17 cellular contexts compared by ENCODE assay signal in genomic region chr2:239190921-239191885, GRCh38.
DNase-seq lines count a peak whose midpoint lies in the region; ATAC-seq and TF ChIP-seq lines count a peak whose summit lies in the region.
"Had no signal": no experiment of that assay in that cellular context is flagged by ENCODE, and none has a peak within 500 bp of the region (broad histone marks: within the 10 kb centered on the region; RNA-seq: fewer than 3 reads in every experiment).

No MANE protein-coding gene starts in this region.

- peaks cover 17% of the 10 kb centered on the region for H3K9me3 ChIP-seq in BLaER1
- no peaks in the 10 kb centered on the region for H3K9me3 ChIP-seq in RWPE2 (ENCODE audit: severe bottlenecking)
- peaks cover 13% of the 10 kb centered on the region for H3K9me3 ChIP-seq in left ventricle myocardium inferior (replicated peaks)
- no peaks in the 10 kb centered on the region for H3K9me3 ChIP-seq in MM.1S (replicated peaks; ENCODE audit: insufficient read depth, low read length)

- peak; percentile 47 for DNase-seq in RWPE2 (ENCODE audit: low spot score)
- DNase-seq in left ventricle myocardium inferior = peak; percentile 11
- peak; percentile 67 for DNase-seq in posterior vena cava (ENCODE audit: low spot score)
- no peak for DNase-seq in RWPE1 (ENCODE audit: low spot score)
- DNase-seq in dedifferentiated amniotic fluid mesenchymal stem cell (ENCODE audit: extremely low spot score) = no peak
- no peak for DNase-seq in SIG-M5 treated with dmso at 0.1 percent for 504 hours (lab: John Stamatoyannopoulos, UW; ENCODE audit: unreplicated experiment)
- no peak for DNase-seq in MM.1S
- DNase-seq: activated CD8-positive, alpha-beta T cell treated with anti-CD3 and anti-CD28 coated beads for 36 hours; KG1; NCI-H1092 treated with DMSO at 0.1 percent for 48 hours; NCI-H82; stimulated activated CD4-positive, alpha-beta T cell treated with anti-CD3 and anti-CD28 coated beads, Interleukin-12 subunit alpha, Interleukin-12 subunit beta, amount 100 ng/mL, for 4 hours had no signal

- no peaks in the 10 kb centered on the region for H3K9me2 ChIP-seq in MM.1S (replicated peaks; ENCODE audit: insufficient read depth, low read length)

- no peak overlapping the region for H3K9ac ChIP-seq in BLaER1
- no peak overlapping the region for H3K9ac ChIP-seq in MM.1S (ENCODE audit: low read length)
- H3K9ac ChIP-seq: parathyroid adenoma had no signal

- CTCF ChIA-PET in RWPE1 (lab: Yijun Ruan, JAX) = no interaction called here

- H2AFZ ChIP-seq in MM.1S (ENCODE audit: low read length) = no peak overlapping the region
- H2AFZ ChIP-seq: parathyroid adenoma had no signal

- H3F3A ChIP-seq in MM.1S (ENCODE audit: insufficient read depth, low read length) = no peaks in the 10 kb centered on the region

- peaks cover 51% of the 10 kb centered on the region for H3K36me3 ChIP-seq in BLaER1
- H3K36me3 ChIP-seq in RWPE2 (ENCODE audit: low read depth) = peaks cover 4% of the 10 kb centered on the region; the same call in 1 of the 2 replicates
- peaks cover 41% of the 10 kb centered on the region for H3K36me3 ChIP-seq in left ventricle myocardium inferior
- no peaks in the 10 kb centered on the region; the same call in 1 of the 2 replicates for H3K36me3 ChIP-seq in MM.1S (replicated peaks; ENCODE audit: insufficient read depth, low read length)

- H3K27ac ChIP-seq in BLaER1 = no peak overlapping the region; the same call in 1 of the 2 replicates
- H3K27ac ChIP-seq in RWPE2 (ENCODE audit: poor library complexity, severe bottlenecking) = no peak overlapping the region
- no peak overlapping the region for H3K27ac ChIP-seq in left ventricle myocardium inferior (replicated peaks)
- H3K27ac ChIP-seq in RWPE1 = no peak overlapping the region
- H3K27ac ChIP-seq in MM.1S (ENCODE audit: low read length) = no peak overlapping the region
- H3K27ac ChIP-seq: parathyroid adenoma had no signal

- intact Hi-C loops in left ventricle myocardium inferior (cut with micrococcal nuclease) = no loop called here
- intact Hi-C loops in posterior vena cava (cut with DNase I) = no loop called here

- peaks cover 65% of the 10 kb centered on the region for H4K20me1 ChIP-seq in BLaER1
- no peaks in the 10 kb centered on the region for H4K20me1 ChIP-seq in MM.1S (ENCODE audit: insufficient read depth, low read length)

- no peak overlapping the region for H3K4me3 ChIP-seq in BLaER1
- no peak overlapping the region for H3K4me3 ChIP-seq in RWPE2 (ENCODE audit: severe bottlenecking)
- no peak overlapping the region for H3K4me3 ChIP-seq in left ventricle myocardium inferior
- no peak overlapping the region for H3K4me3 ChIP-seq in MM.1S (ENCODE audit: low read length)

- TF ChIP-seq CTCF in RWPE2 (IDR thresholded peaks at IDR 0.05; ENCODE audit: poor library complexity, severe bottlenecking) (no peak), left ventricle myocardium inferior (IDR thresholded peaks at IDR 0.05; ENCODE audit: borderline replicate concordance) (no peak), RWPE1 (conservative IDR thresholded peaks at IDR 0.05; ENCODE audit: low read depth) (no peak), MM.1S (IDR thresholded peaks at IDR 0.05; ENCODE audit: low read length) (no peak)

- peak overlapping the region; percentile 62; the same call in 1 of the 2 replicates for H3K4me2 ChIP-seq in BLaER1
- H3K4me2 ChIP-seq in MM.1S (ENCODE audit: low read depth, low read length) = no peak overlapping the region

- POLR2A ChIA-PET in RWPE1 (lab: Yijun Ruan, JAX; ENCODE audit: low non-redundant PET) = no interaction called here

- H3K27me3 ChIP-seq in BLaER1 (no peaks in the 10 kb centered on the region), RWPE2 (ENCODE audit: insufficient read depth, poor library complexity, severe bottlenecking) (no peaks in the 10 kb centered on the region), left ventricle myocardium inferior (ENCODE audit: low read depth) (no peaks in the 10 kb centered on the region), MM.1S (replicated peaks; ENCODE audit: insufficient read depth, low read length) (no peaks in the 10 kb centered on the region)

- H3K4me1 ChIP-seq in BLaER1 = peaks cover 53% of the 10 kb centered on the region
- H3K4me1 ChIP-seq in RWPE2 (ENCODE audit: insufficient read depth, poor library complexity, severe bottlenecking) = no peaks in the 10 kb centered on the region
- H3K4me1 ChIP-seq in left ventricle myocardium inferior = peaks cover 22% of the 10 kb centered on the region
- H3K4me1 ChIP-seq in MM.1S (ENCODE audit: low read length) = no peaks in the 10 kb centered on the region
- H3K4me1 ChIP-seq: parathyroid adenoma had no signal

- no peaks in the 10 kb centered on the region; the same call in none of the 2 replicates for H3K79me2 ChIP-seq in MM.1S (ENCODE audit: low read length)
- H3K79me2 ChIP-seq: parathyroid adenoma had no signal

- no peak for ATAC-seq in RWPE2 (ENCODE audit: low read depth)
- ATAC-seq: activated CD8-positive, alpha-beta T cell treated with anti-CD3 and anti-CD28 coated beads for 36 hours; esophagus mucosa; Panc1; stimulated activated naive CD8-positive, alpha-beta T cell treated with anti-CD3 and anti-CD28 coated beads, Interleukin-15, amount 100 ng/mL, for 72 hours had no signal

Comparison
In these comparisons a context has a peak if more than half of its experiments do, and no peak if none do; other contexts are left out.
1. DNase-seq: peak in RWPE2 (single experiment), left ventricle myocardium inferior (single experiment) and posterior vena cava (single experiment); none in RWPE1 (single experiment), dedifferentiated amniotic fluid mesenchymal stem cell (single experiment), SIG-M5 treated with dmso at 0.1 percent for 504 hours (single experiment) and MM.1S (single experiment).